In the genomic region with DNA sequence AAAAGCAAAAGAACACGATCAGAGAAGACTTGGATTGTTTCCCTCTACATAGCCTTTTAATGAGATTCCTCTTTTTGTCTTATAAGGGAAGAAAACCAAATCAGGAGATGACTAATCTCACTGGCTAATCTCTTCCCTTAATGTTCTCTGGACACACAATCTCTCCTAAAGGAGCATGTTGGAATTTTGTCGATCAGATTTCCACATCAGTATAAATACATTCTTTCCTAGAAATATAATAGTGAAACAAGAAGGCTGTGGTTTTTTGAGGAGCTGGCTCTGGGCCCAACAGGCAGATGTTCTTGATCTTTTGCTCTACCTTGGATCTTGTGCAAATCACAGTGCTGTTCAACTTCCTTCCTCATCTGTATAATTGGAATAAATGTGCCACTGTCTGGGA, we compare ENCODE assay signal across 9 cellular contexts.
A peak's percentile ranks its signal among the peaks of the same experiment; 100 is the strongest.
DNase-seq lines count a peak whose midpoint lies in the region; ATAC-seq and TF ChIP-seq lines count a peak whose summit lies in the region.
"Had no signal": no experiment of that assay in that cellular context is flagged by ENCODE, and none has a peak within 500 bp of the region (broad histone marks: within the 10 kb centered on the region; RNA-seq: fewer than 3 reads in every experiment).

No MANE protein-coding gene starts in this region.

- no peaks in the 10 kb centered on the region for H3K9me3 ChIP-seq in esophagus squamous epithelium

- H2AK5ac ChIP-seq in mesendoderm (ENCODE audit: low read length), result no peak overlapping the region

- H3K79me2 ChIP-seq in mesendoderm (ENCODE audit: control insufficient read depth, insufficient read depth, low read length), result no peaks in the 10 kb centered on the region

- ATAC-seq in sciatic nerve, result peak; percentile 83
- ATAC-seq in stimulated activated naive B cell treated with anti-CD40 and anti-IgM and Interleukin-4, amounts not matched to agents 10 μg/mL and 1 μg/mL and 100 μg/mL, for 72 hours (replicated peaks), result no peak
- ATAC-seq: natural killer cell had no signal

- H3K4me3 Mint-ChIP-seq in stimulated activated naive B cell treated with anti-CD40 and anti-IgM and Interleukin-4, amounts not matched to agents 10 μg/mL and 1 μg/mL and 100 μg/mL, for 72 hours, result no peak overlapping the region
- H3K4me3 Mint-ChIP-seq: natural killer cell had no signal

- no peak overlapping the region for H3K27ac Mint-ChIP-seq in stimulated activated naive B cell treated with anti-CD40 and anti-IgM and Interleukin-4, amounts not matched to agents 10 μg/mL and 1 μg/mL and 100 μg/mL, for 72 hours
- H3K27ac Mint-ChIP-seq: natural killer cell had no signal

- 8 to 9% methylated on average over 2 of the region's 2 CpGs for WGBS in esophagus squamous epithelium, 2 donors
- no CpG with 5 or more reads among the region's 2 CpGs for WGBS in mesendoderm (ENCODE audit: extremely low coverage, insufficient coverage, low lambda C conversion rate)

- DNase-seq in DMS79 (lab: John Stamatoyannopoulos, UW) (peak; percentile 8), NCI-H82 (lab: John Stamatoyannopoulos, UW) (peak; percentile 13), epithelial cell of esophagus (ENCODE audit: low read depth) (peak; percentile 22), sciatic nerve (ENCODE audit: low spot score) (peak; percentile 88), esophagus squamous epithelium (lab: John Stamatoyannopoulos, UW) (no peak), mesendoderm (no peak), middle frontal gyrus (ENCODE audit: extremely low spot score, low spot score) (no peak)
- no peak for DNase-seq in stimulated activated naive B cell treated with anti-CD40 and anti-IgM and Interleukin-4, amounts not matched to agents 10 μg/mL and 1 μg/mL and 100 μg/mL, for 72 hours
- DNase-seq: natural killer cell had no signal

- H3K4me2 ChIP-seq in mesendoderm (ENCODE audit: low read length), result no peak overlapping the region

- H3K56ac ChIP-seq in mesendoderm (ENCODE audit: low read length), result no peak overlapping the region

- TF ChIP-seq CTCF in epithelial cell of esophagus (IDR thresholded peaks at IDR 0.05; ENCODE audit: insufficient read depth, low read depth, low read length, missing control alignments), result no peak
- no peak for TF ChIP-seq CTCF in esophagus squamous epithelium (IDR thresholded peaks at IDR 0.05)

- no peak overlapping the region for H3K4ac ChIP-seq in mesendoderm (ENCODE audit: low read depth, low read length)

- no peaks in the 10 kb centered on the region for H3K27me3 Mint-ChIP-seq in stimulated activated naive B cell treated with anti-CD40 and anti-IgM and Interleukin-4, amounts not matched to agents 10 μg/mL and 1 μg/mL and 100 μg/mL, for 72 hours

- no peak overlapping the region for H2BK15ac ChIP-seq in mesendoderm (replicated peaks; ENCODE audit: low read depth)

- no peak overlapping the region for H2BK5ac ChIP-seq in mesendoderm (ENCODE audit: low read length)

- H3K9me3 Mint-ChIP-seq in stimulated activated naive B cell treated with anti-CD40 and anti-IgM and Interleukin-4, amounts not matched to agents 10 μg/mL and 1 μg/mL and 100 μg/mL, for 72 hours, result no peaks in the 10 kb centered on the region
- H3K9me3 Mint-ChIP-seq: natural killer cell had no signal

- H3K4me3 ChIP-seq in epithelial cell of esophagus (ENCODE audit: low read length) (no peak overlapping the region), esophagus squamous epithelium (peak overlapping the region in 1 of 4 donors; percentile 6), mesendoderm (ENCODE audit: low read length) (no peak overlapping the region)

- TF ChIP-seq POLR2A in esophagus squamous epithelium (IDR thresholded peaks at IDR 0.05), result no peak

- no peak overlapping the region for H3K18ac ChIP-seq in mesendoderm (ENCODE audit: low read length)

- H3K27ac ChIP-seq in esophagus squamous epithelium (peak overlapping the region in 2 of 4 donors; percentile 21 to 47), mesendoderm (ENCODE audit: low read depth, low read length) (no peak overlapping the region)

- no peak overlapping the region for H2BK120ac ChIP-seq in mesendoderm (ENCODE audit: low read depth, low read length)

- H4K5ac ChIP-seq in mesendoderm (ENCODE audit: low read length), result no peak overlapping the region

- no peak overlapping the region for H3K23ac ChIP-seq in mesendoderm (ENCODE audit: low read length)

- no peak overlapping the region for H3K9ac ChIP-seq in mesendoderm (ENCODE audit: low read length)

- peaks cover 17 to 27% of the 10 kb centered on the region in 2 donors for H3K36me3 Mint-ChIP-seq in stimulated activated naive B cell treated with anti-CD40 and anti-IgM and Interleukin-4, amounts not matched to agents 10 μg/mL and 1 μg/mL and 100 μg/mL, for 72 hours
- H3K36me3 Mint-ChIP-seq: natural killer cell had no signal

- H3K27me3 ChIP-seq in esophagus squamous epithelium (no peaks in the 10 kb centered on the region), mesendoderm (ENCODE audit: insufficient read depth, low read length, poor library complexity) (no peaks in the 10 kb centered on the region)

- H3K4me1 Mint-ChIP-seq in stimulated activated naive B cell treated with anti-CD40 and anti-IgM and Interleukin-4, amounts not matched to agents 10 μg/mL and 1 μg/mL and 100 μg/mL, for 72 hours, result peaks cover 0 to under 1% of the 10 kb centered on the region in 2 donors
- H3K4me1 Mint-ChIP-seq: natural killer cell had no signal

- intact Hi-C loops in sciatic nerve (cut with DNase I), result no loop called here
- intact Hi-C loops in esophagus squamous epithelium (cut with DNase I), result no loop called here

- H3K4me1 ChIP-seq in esophagus squamous epithelium (no peaks in the 10 kb centered on the region), mesendoderm (ENCODE audit: control insufficient read depth, low read depth, low read length) (no peaks in the 10 kb centered on the region)

- no peaks in the 10 kb centered on the region for H3K79me1 ChIP-seq in mesendoderm (ENCODE audit: low read length)

- H4K8ac ChIP-seq in mesendoderm (ENCODE audit: low read depth, low read length), result no peak overlapping the region

- no peaks in the 10 kb centered on the region for H3K36me3 ChIP-seq in esophagus squamous epithelium
- no peaks in the 10 kb centered on the region for H3K36me3 ChIP-seq in mesendoderm (ENCODE audit: control insufficient read depth, insufficient read depth, low read length)

Comparison
In these comparisons a context has a peak if more than half of its experiments do, and no peak if none do; other contexts are left out.
1. DNase-seq: peak in DMS79 (single experiment), NCI-H82 (single experiment), epithelial cell of esophagus (single experiment) and sciatic nerve (single experiment); none in esophagus squamous epithelium (single experiment), stimulated activated naive B cell treated with anti-CD40 and anti-IgM and Interleukin-4, amounts not matched to agents 10 μg/mL and 1 μg/mL and 100 μg/mL, for 72 hours (single experiment), mesendoderm (single experiment) and middle frontal gyrus (single experiment).